ENCODE assay signal across 32 cellular contexts in genomic region chr1:6223617-6224016, GRCh38. TPM values are rescaled to one million over a fixed set of nuclear protein-coding genes. Genes with fewer than 3 reads are reported as not detected.
DNase-seq lines count a peak whose midpoint lies in the region; ATAC-seq, FAIRE-seq and TF ChIP-seq lines count a peak whose summit lies in the region.
"Had no signal": no experiment of that assay in that cellular context is flagged by ENCODE, and none has a peak within 500 bp of the region (broad histone marks: within the 10 kb centered on the region; RNA-seq: fewer than 3 reads in every experiment).

No MANE protein-coding gene starts in this region.

- 98% methylated on average over 8 of the region's 13 CpGs for WGBS in GM12878 (ENCODE audit: insufficient coverage, insufficient replicate concordance, low lambda C conversion rate, missing lambda C conversion rate)

- H3K4me3 ChIP-seq in HCT116 (replicated peaks in 1 of 2; ENCODE audit: low read depth in 1 of 2, low read length in 2 of 2) (no peak overlapping the region), GM12878 (no peak overlapping the region), H7 (ENCODE audit: insufficient read depth, low read depth, low read length) (no peak overlapping the region)
- H3K4me3 ChIP-seq: gastroesophageal sphincter, transverse colon had no signal

- no peak for TF ChIP-seq CTCF in HCT116 (IDR thresholded peaks at IDR 0.05 in 2 of 3, conservative IDR thresholded peaks at IDR 0.05 in 1 of 3; ENCODE audit: borderline replicate concordance in 1 of 3, insufficient read depth in 1 of 3, low read depth in 2 of 3, low read length in 2 of 3)
- no peak for TF ChIP-seq CTCF in GM12878 (IDR thresholded peaks at IDR 0.05 in 2 of 3, conservative IDR thresholded peaks at IDR 0.05 in 1 of 3; ENCODE audit: control insufficient read depth in 2 of 3, extremely low read depth in 1 of 3, insufficient read depth in 1 of 3, low read depth in 3 of 3, low read length in 3 of 3)
- no peak for TF ChIP-seq CTCF in GM20000 (IDR thresholded peaks at IDR 0.05; ENCODE audit: extremely low read depth, missing control alignments)

- TF ChIP-seq EP300 in GM12878 (IDR thresholded peaks at IDR 0.05; ENCODE audit: borderline replicate concordance in 1 of 2, control insufficient read depth in 1 of 2, low read depth in 2 of 2, low read length in 2 of 2) = no peak

- no peaks in the 10 kb centered on the region; the same call in 1 of the 2 replicates for H4K20me1 ChIP-seq in HCT116 (ENCODE audit: insufficient read depth)
- no peaks in the 10 kb centered on the region for H4K20me1 ChIP-seq in GM12878 (ENCODE audit: control insufficient read depth, insufficient read depth)

- in situ Hi-C loops in GM12878 (cut with MboI) = no loop called here

- H3K27ac ChIP-seq in HCT116 (ENCODE audit: low read depth, low read length) (peak overlapping the region; percentile 73), GM12878 (ENCODE audit: control insufficient read depth, insufficient read depth) (no peak overlapping the region)
- H3K27ac ChIP-seq: KMS-11, transverse colon, WERI-Rb-1 had no signal

- intact Hi-C loops in HCT116 (cut with micrococcal nuclease) = no loop called here
- intact Hi-C loops in GM12878 (cut with micrococcal nuclease; ENCODE audit: unreplicated experiment) = no loop called here
- intact Hi-C loops in left ventricle myocardium superior (cut with micrococcal nuclease) = no loop called here

- H3K27me3 ChIP-seq in HCT116 (ENCODE audit: insufficient read depth, low read length) = no peaks in the 10 kb centered on the region
- no peaks in the 10 kb centered on the region for H3K27me3 ChIP-seq in GM12878 (replicated peaks in 1 of 2; ENCODE audit: control insufficient read depth in 2 of 2, insufficient read depth in 2 of 2, low read length in 1 of 2)
- H3K27me3 ChIP-seq in H7 (ENCODE audit: control insufficient read depth, insufficient read depth, low read length) = no peaks in the 10 kb centered on the region
- H3K27me3 ChIP-seq: BE2C, gastroesophageal sphincter, transverse colon had no signal

- H3K4me1 ChIP-seq in HCT116 (ENCODE audit: control insufficient read depth in 1 of 2, insufficient read depth in 2 of 2, low read length in 2 of 2) = peaks cover 76 to 85% of the 10 kb centered on the region in 2 experiments
- no peaks in the 10 kb centered on the region for H3K4me1 ChIP-seq in GM12878 (ENCODE audit: control insufficient read depth, insufficient read depth, low read length)
- H3K4me1 ChIP-seq: BE2C had no signal

- TF ChIP-seq POLR2A in HCT116 (IDR thresholded peaks at IDR 0.05; ENCODE audit: borderline replicate concordance, extremely low read depth, insufficient read depth, insufficient read length) = no peak
- TF ChIP-seq POLR2A in GM12878 (IDR thresholded peaks at IDR 0.05; ENCODE audit: low read depth, low read length) = no peak

- H3K79me2 ChIP-seq in HCT116 (ENCODE audit: insufficient read depth, low read length) (peaks cover 55% of the 10 kb centered on the region), GM12878 (ENCODE audit: control insufficient read depth, insufficient read depth, low read length) (no peaks in the 10 kb centered on the region)

- BruUV-seq in HCT116 (replicated peaks; lab: Mats Ljungman, UMichigan) (TSS peak; percentile 33), GM12878 (replicated peaks; lab: Mats Ljungman, UMichigan) (TSS peak; percentile 46)

- FAIRE-seq in GM12878 (lab: Jason Lieb, UNC) = no peak

- H2AFZ ChIP-seq in HCT116 (ENCODE audit: low read depth, low read length, poor library complexity, severe bottlenecking) (no peak overlapping the region), GM12878 (ENCODE audit: control insufficient read depth, low read depth, low read length) (no peak overlapping the region)

- H3K36me3 ChIP-seq in HCT116 (ENCODE audit: control insufficient read depth in 1 of 2, insufficient read depth in 2 of 2, low read length in 2 of 2) (peaks cover 5 to 39% of the 10 kb centered on the region in 2 experiments; a peak in 3 of 4 replicates), GM12878 (ENCODE audit: control insufficient read depth in 2 of 2, insufficient read depth in 2 of 2, low read length in 1 of 2) (peaks cover 23 to 30% of the 10 kb centered on the region in 2 experiments), H7 (replicated peaks; ENCODE audit: control insufficient read depth, insufficient read depth, low read length) (peaks cover 22% of the 10 kb centered on the region)

- POLR2A ChIA-PET in HCT116 (lab: Charles Lee) (interaction anchor here (0.9 kb wide), 1 partner anchor 19 kb away, joined by 5 read pairs; no protein-coding TSS in a partner anchor), GM12878 (lab: Charles Lee) (interaction anchor here (0.6 to 0.9 kb wide), 2 partner anchors 11 to 408 kb away, joined by 3 read pairs; no protein-coding TSS in a partner anchor)

- H3K9me3 ChIP-seq in HCT116 (ENCODE audit: control insufficient read depth in 1 of 2, insufficient read depth in 1 of 2, low read depth in 1 of 2, low read length in 2 of 2) = no peaks in the 10 kb centered on the region
- H3K9me3 ChIP-seq in GM12878 (replicated peaks; ENCODE audit: control insufficient read depth, insufficient read depth, low read length) = no peaks in the 10 kb centered on the region
- H3K9me3 ChIP-seq: BE2C, gastroesophageal sphincter, transverse colon had no signal

- H3K9me2 ChIP-seq in HCT116 (ENCODE audit: insufficient read depth) = no peaks in the 10 kb centered on the region

- H3K4me2 ChIP-seq in HCT116 (ENCODE audit: low read length) (no peak overlapping the region), GM12878 (ENCODE audit: control insufficient read depth, insufficient read depth) (no peak overlapping the region)
- H3K4me2 ChIP-seq: KMS-11 had no signal

- ATAC-seq in HCT116 = no peak
- ATAC-seq in GM12878 = no peak
- ATAC-seq in left ventricle myocardium superior = peak; percentile 81
- ATAC-seq: CD8-positive, alpha-beta T cell; gastroesophageal sphincter; left colon; stimulated activated memory B cell treated with anti-CD40 and anti-IgM and Interleukin-4, amounts not matched to agents 10 μg/mL and 1 μg/mL and 100 μg/mL, for 72 hours had no signal

- SMC1A ChIA-PET in GM12878 (lab: Charles Lee; ENCODE audit: uncharacterized antibody, unreplicated experiment) = interaction anchor here (1.0 to 1.1 kb wide), 2 partner anchors 10 to 23 kb away, joined by 3 read pairs; no protein-coding TSS in a partner anchor

- RAD21 ChIA-PET in HCT116 (lab: Charles Lee; ENCODE audit: low non-redundant PET in 1 of 2, low total read pairs in 2 of 2, uncharacterized antibody in 2 of 2, unreplicated experiment in 2 of 2) = no interaction called here
- RAD21 ChIA-PET in GM12878 (lab: Charles Lee; ENCODE audit: unreplicated experiment) = no interaction called here

- DNase-seq in HCT116 (ENCODE audit: low read depth, low spot score) (no peak), GM12878 (ENCODE audit: low read depth, low spot score) (no peak), left ventricle myocardium superior (peak; percentile 77), ureter (ENCODE audit: low spot score) (no peak), GM20000 (ENCODE audit: low spot score) (no peak), H7 (no peak)
- DNase-seq: activated CD4-positive, alpha-beta T cell treated with anti-CD3 and anti-CD28 coated beads for 48 hours; activated CD8-positive, alpha-beta memory T cell treated with anti-CD3 and anti-CD28 coated beads for 24 hours; activated naive CD4-positive, alpha-beta T cell treated with anti-CD3 and anti-CD28 coated beads, Interleukin-2, amount 50 U/mL, for 16 hours; activated T-cell treated with anti-CD3 and anti-CD28 coated beads for 4 hours; BE2C; CD8-positive, alpha-beta T cell; EL; hypothalamus; left colon; MM.1S; NCI-H1417 treated with DMSO at 0.1 percent for 48 hours; NCI-H2081; NCI-H524 treated with DMSO at 0.1 percent for 48 hours; SIG-M5; stimulated activated CD4-positive, alpha-beta T cell treated with anti-CD3 and anti-CD28 coated beads, Interleukin-15, amount 100 ng/mL, for 24 hours; transverse colon; WERI-Rb-1 had no signal

- CTCF ChIA-PET in HCT116 (lab: Charles Lee) (interaction anchor here (6.5 kb wide), 1 partner anchor 18 kb away, joined by 44 read pairs; the partner anchor contains the start of gene RNF207), GM12878 (lab: Yijun Ruan, JAX) (no interaction called here)

- H3K9ac ChIP-seq in HCT116 (ENCODE audit: low read length) (peak overlapping the region; percentile 53; the same call in 1 of the 2 replicates), GM12878 (ENCODE audit: control insufficient read depth, insufficient read depth, low read length) (no peak overlapping the region)
- H3K9ac ChIP-seq: KMS-11 had no signal

- no peak for TF ChIP-seq RAD21 in HCT116 (IDR thresholded peaks at IDR 0.05; ENCODE audit: low read depth)
- TF ChIP-seq RAD21 in GM12878 (IDR thresholded peaks at IDR 0.05; ENCODE audit: insufficient read depth, low read depth, low read length) = no peak

RNA-seq across cellular contexts. Expression of gene ICMT, which starts 12.1 kb away (rescaled TPM):
- total RNA-seq in HCT116 (2021; ENCODE audit: unreplicated experiment) = 70.9 TPM
- 33.0 and 41.7 TPM in 2 replicates for polyA plus RNA-seq in HCT116 (2012)
- 11.9 and 13.4 TPM in 2 replicates for total RNA-seq in GM12878 (2013; cell fraction: nucleolus; rRNA removed)
- total RNA-seq in GM12878 (2014; rRNA removed) = 50.8 and 52.2 TPM in 2 replicates
- total RNA-seq in GM12878 (2014; rRNA removed; fragmentation: Illumina TruSeq; extraction: Trizol) = 33.9 and 37.4 TPM in 2 replicates
- total RNA-seq in GM12878 (2021) = 48.3 and 50.4 TPM in 2 replicates
- polyA plus RNA-seq in GM12878 (2011; ENCODE audit: low read depth) = 23.4 TPM
- 31.1 and 31.7 TPM in 2 replicates for polyA plus RNA-seq in GM12878 (2011; rRNA removed)
- 28.3 and 31.8 TPM in 2 replicates for polyA plus RNA-seq in GM12878 (2011; cell fraction: cytosol; rRNA removed)
- 12.1 and 15.0 TPM in 2 replicates for polyA plus RNA-seq in GM12878 (2011; cell fraction: nucleus; rRNA removed)
- 16.8 and 18.8 TPM in 2 replicates for polyA plus RNA-seq in GM12878 (2012)
- 31.2 and 39.4 TPM in 2 replicates for polyA plus RNA-seq in GM12878 (2014; fragmentation: Illumina TruSeq; extraction: Trizol)
- 1 to 10 TPM; 3.8 to 5.5 TPM for polyA plus RNA-seq in GM12878 (2014; fragmentation: Nextera tagmentation; extraction: Ambion mirVana)
- polyA plus RNA-seq in GM12878 (2014; rRNA removed) = 43.2 and 45.4 TPM in 2 replicates
- 10 to 100 TPM; 50.3 to 55.7 TPM for polyA plus RNA-seq in GM12878 (2016; fragmentation: Nextera tagmentation; extraction: Ambion mirVana)
- 30.7 and 36.5 TPM in 2 replicates for polyA minus RNA-seq in GM12878 (2011; rRNA and poly(A)+ RNA removed)
- polyA minus RNA-seq in GM12878 (2011; cell fraction: cytosol; rRNA and poly(A)+ RNA removed) = 13.4 and 17.8 TPM in 2 replicates
- polyA minus RNA-seq in GM12878 (2011; cell fraction: nucleus; rRNA and poly(A)+ RNA removed) = 5.3 and 12.0 TPM in 2 replicates
- total RNA-seq in left ventricle myocardium superior = 52.9 TPM
- 52.1 TPM for total RNA-seq in ureter
- total RNA-seq in H7 (2014; rRNA removed; shearing (Covaris generic)) = 195 and 196 TPM in 2 replicates

RNA-seq across cellular contexts. Expression of gene RNF207, which starts 17.7 kb away (rescaled TPM):
- total RNA-seq in HCT116 (2021; ENCODE audit: unreplicated experiment) (61.2 TPM), GM12878 (2014; rRNA removed) (15.2 and 18.0 TPM in 2 replicates), GM12878 (2014; rRNA removed; fragmentation: Illumina TruSeq; extraction: Trizol) (7.8 and 8.9 TPM in 2 replicates), GM12878 (2021) (23.2 and 27.0 TPM in 2 replicates), left ventricle myocardium superior (82.3 TPM), ureter (63.0 TPM)
- 28.4 and 32.1 TPM in 2 replicates for polyA plus RNA-seq in HCT116 (2012)
- total RNA-seq in GM12878 (2013; cell fraction: nucleolus; rRNA removed) = 499 and 514 TPM in 2 replicates
- 5.4 TPM for polyA plus RNA-seq in GM12878 (2011; ENCODE audit: low read depth)
- polyA plus RNA-seq in GM12878 (2011; rRNA removed) (17.2 and 36.4 TPM in 2 replicates), GM12878 (2014; fragmentation: Illumina TruSeq; extraction: Trizol) (9.4 and 13.3 TPM in 2 replicates), GM12878 (2014; fragmentation: Nextera tagmentation; extraction: Ambion mirVana) (1 to 10 TPM; 1.7 to 3.6 TPM), GM12878 (2014; rRNA removed) (33.4 and 43.5 TPM in 2 replicates), GM12878 (2016; fragmentation: Nextera tagmentation; extraction: Ambion mirVana) (10 to 100 TPM in 1 of 2 experiments, 1 to 10 TPM in 1; 8.6 to 12.8 TPM)
- polyA plus RNA-seq in GM12878 (2011; cell fraction: cytosol; rRNA removed) = 30.4 and 130 TPM in 2 replicates
- polyA plus RNA-seq in GM12878 (2011; cell fraction: nucleus; rRNA removed) = 329 and 490 TPM in 2 replicates
- polyA plus RNA-seq in GM12878 (2012) = 11.5 and 15.2 TPM in 2 replicates
- 28.8 and 34.0 TPM in 2 replicates for polyA minus RNA-seq in GM12878 (2011; rRNA and poly(A)+ RNA removed)
- polyA minus RNA-seq in GM12878 (2011; cell fraction: cytosol; rRNA and poly(A)+ RNA removed) = 8.2 and 12.4 TPM in 2 replicates
- 78.3 and 123 TPM in 2 replicates for polyA minus RNA-seq in GM12878 (2011; cell fraction: nucleus; rRNA and poly(A)+ RNA removed)
- total RNA-seq in H7 (2014; rRNA removed; shearing (Covaris generic)) = 6.8 and 25.3 TPM in 2 replicates

RNA-seq across cellular contexts. Expression of gene HES3, which starts 20.4 kb away (rescaled TPM):
- total RNA-seq in HCT116 (2021; ENCODE audit: unreplicated experiment) (not detected), GM12878 (2014; rRNA removed) (not detected in 2 replicates), GM12878 (2014; rRNA removed; fragmentation: Illumina TruSeq; extraction: Trizol) (not detected in 2 replicates), GM12878 (2021) (not detected in 2 replicates), left ventricle myocardium superior (not detected), ureter (not detected)
- polyA plus RNA-seq in HCT116 (2012) = not detected in 2 replicates
- total RNA-seq in GM12878 (2013; cell fraction: nucleolus; rRNA removed) = not detected in 2 replicates
- polyA plus RNA-seq in GM12878 (2011; ENCODE audit: low read depth) = not detected
- polyA plus RNA-seq in GM12878 (2011; rRNA removed) (not detected in 2 replicates), GM12878 (2014; fragmentation: Illumina TruSeq; extraction: Trizol) (not detected in 2 replicates), GM12878 (2014; fragmentation: Nextera tagmentation; extraction: Ambion mirVana) (not detected), GM12878 (2014; rRNA removed) (not detected in 2 replicates), GM12878 (2016; fragmentation: Nextera tagmentation; extraction: Ambion mirVana) (not detected)
- not detected in 2 replicates for polyA plus RNA-seq in GM12878 (2011; cell fraction: cytosol; rRNA removed)
- polyA plus RNA-seq in GM12878 (2011; cell fraction: nucleus; rRNA removed) = not detected in 2 replicates
- not detected in 2 replicates for polyA plus RNA-seq in GM12878 (2012)
- polyA minus RNA-seq in GM12878 (2011; rRNA and poly(A)+ RNA removed) = not detected in 2 replicates
- polyA minus RNA-seq in GM12878 (2011; cell fraction: cytosol; rRNA and poly(A)+ RNA removed) = not detected in 2 replicates
- polyA minus RNA-seq in GM12878 (2011; cell fraction: nucleus; rRNA and poly(A)+ RNA removed) = not detected in 2 replicates
- 28.2 and 38.8 TPM in 2 replicates for total RNA-seq in H7 (2014; rRNA removed; shearing (Covaris generic))
- total RNA-seq: activated T-helper 2 cell treated with anti-CD3 and anti-CD28 coated beads, Interferon-gamma antibody, Interleukin-2, Interleukin-4, amounts not matched to agents 10 μg/mL and 5 μg/mL and 100 μg/mL, durations not matched to agents 14 hours and 24 hours and 36 hours; CD8-positive, alpha-beta T cell; gastroesophageal sphincter; H4; left colon; mucosa of gallbladder; omental fat pad; pulmonary artery endothelial cell; subcutaneous adipose tissue; transverse colon had no signal

RNA-seq across cellular contexts. Expression of gene RPL22, which starts 24.2 kb away (rescaled TPM):
- total RNA-seq in HCT116 (2021; ENCODE audit: unreplicated experiment) = 456 TPM
- polyA plus RNA-seq in HCT116 (2012) = 563 and 639 TPM in 2 replicates
- 78.4 and 86.2 TPM in 2 replicates for total RNA-seq in GM12878 (2013; cell fraction: nucleolus; rRNA removed)
- 191 and 240 TPM in 2 replicates for total RNA-seq in GM12878 (2014; rRNA removed)
- 435 and 466 TPM in 2 replicates for total RNA-seq in GM12878 (2014; rRNA removed; fragmentation: Illumina TruSeq; extraction: Trizol)
- total RNA-seq in GM12878 (2021) = 437 and 439 TPM in 2 replicates
- 586 TPM for polyA plus RNA-seq in GM12878 (2011; ENCODE audit: low read depth)
- polyA plus RNA-seq in GM12878 (2011; rRNA removed) = 424 and 754 TPM in 2 replicates
- polyA plus RNA-seq in GM12878 (2011; cell fraction: cytosol; rRNA removed) = 89.5 and 93.5 TPM in 2 replicates
- polyA plus RNA-seq in GM12878 (2011; cell fraction: nucleus; rRNA removed) = 64.1 and 66.3 TPM in 2 replicates
- 1,465 and 2,074 TPM in 2 replicates for polyA plus RNA-seq in GM12878 (2012)
- 479 and 560 TPM in 2 replicates for polyA plus RNA-seq in GM12878 (2014; fragmentation: Illumina TruSeq; extraction: Trizol)
- 100 to 1,000 TPM; 437 to 560 TPM for polyA plus RNA-seq in GM12878 (2014; fragmentation: Nextera tagmentation; extraction: Ambion mirVana)
- polyA plus RNA-seq in GM12878 (2014; rRNA removed) = 295 and 340 TPM in 2 replicates
- 100 to 1,000 TPM; 302 to 303 TPM for polyA plus RNA-seq in GM12878 (2016; fragmentation: Nextera tagmentation; extraction: Ambion mirVana)
- polyA minus RNA-seq in GM12878 (2011; rRNA and poly(A)+ RNA removed) = 51.5 and 55.5 TPM in 2 replicates
- 40.6 and 55.2 TPM in 2 replicates for polyA minus RNA-seq in GM12878 (2011; cell fraction: cytosol; rRNA and poly(A)+ RNA removed)
- polyA minus RNA-seq in GM12878 (2011; cell fraction: nucleus; rRNA and poly(A)+ RNA removed) = 19.2 and 29.6 TPM in 2 replicates
- 248 TPM for total RNA-seq in left ventricle myocardium superior
- total RNA-seq in ureter = 595 TPM
- 237 and 308 TPM in 2 replicates for total RNA-seq in H7 (2014; rRNA removed; shearing (Covaris generic))

RNA-seq across cellular contexts. Expression of gene GPR153, which starts 37.3 kb away (rescaled TPM):
- total RNA-seq in HCT116 (2021; ENCODE audit: unreplicated experiment) (6.1 TPM), GM12878 (2014; rRNA removed) (1.1 and 1.6 TPM in 2 replicates), GM12878 (2014; rRNA removed; fragmentation: Illumina TruSeq; extraction: Trizol) (0.45 and 0.74 TPM in 2 replicates), GM12878 (2021) (2.2 and 2.4 TPM in 2 replicates), left ventricle myocardium superior (7.7 TPM), ureter (7.2 TPM)
- 3.6 and 3.9 TPM in 2 replicates for polyA plus RNA-seq in HCT116 (2012)
- total RNA-seq in GM12878 (2013; cell fraction: nucleolus; rRNA removed) = 16.3 and 18.1 TPM in 2 replicates
- 0.71 TPM for polyA plus RNA-seq in GM12878 (2011; ENCODE audit: low read depth)
- polyA plus RNA-seq in GM12878 (2011; rRNA removed) (0.33 and 0.92 TPM in 2 replicates), GM12878 (2014; fragmentation: Illumina TruSeq; extraction: Trizol) (0.29 and 0.63 TPM in 2 replicates), GM12878 (2014; fragmentation: Nextera tagmentation; extraction: Ambion mirVana) (under 1 TPM; 0.05 to 0.11 TPM), GM12878 (2014; rRNA removed) (1.3 and 1.5 TPM in 2 replicates), GM12878 (2016; fragmentation: Nextera tagmentation; extraction: Ambion mirVana) (under 1 TPM; 0.04 to 0.05 TPM)
- polyA plus RNA-seq in GM12878 (2011; cell fraction: cytosol; rRNA removed) = 1.7 and 2.6 TPM in 2 replicates
- 3.9 and 4.2 TPM in 2 replicates for polyA plus RNA-seq in GM12878 (2011; cell fraction: nucleus; rRNA removed)
- polyA plus RNA-seq in GM12878 (2012) = 2.1 and 2.9 TPM in 2 replicates
- 1.7 and 3.0 TPM in 2 replicates for polyA minus RNA-seq in GM12878 (2011; rRNA and poly(A)+ RNA removed)
- polyA minus RNA-seq in GM12878 (2011; cell fraction: cytosol; rRNA and poly(A)+ RNA removed) = 1.1 TPM in 2 replicates
- 1.7 and 2.1 TPM in 2 replicates for polyA minus RNA-seq in GM12878 (2011; cell fraction: nucleus; rRNA and poly(A)+ RNA removed)
- total RNA-seq in H7 (2014; rRNA removed; shearing (Covaris generic)) = 15.6 and 25.2 TPM in 2 replicates

Comparison
In these comparisons a context has a peak if more than half of its experiments do, and no peak if none do; other contexts are left out.
1. RNA of gene HES3, which starts 20.4 kb away (total RNA-seq): 28.2 to 38.8 TPM in H7; not detected in HCT116 (single experiment), not detected in GM12878, not detected in left ventricle myocardium superior (single experiment) and not detected in ureter (single experiment); every median in the first group is over 10 times any median in the second.